Comparison of ENCODE assay signal across 5 cellular contexts in the genomic region with DNA sequence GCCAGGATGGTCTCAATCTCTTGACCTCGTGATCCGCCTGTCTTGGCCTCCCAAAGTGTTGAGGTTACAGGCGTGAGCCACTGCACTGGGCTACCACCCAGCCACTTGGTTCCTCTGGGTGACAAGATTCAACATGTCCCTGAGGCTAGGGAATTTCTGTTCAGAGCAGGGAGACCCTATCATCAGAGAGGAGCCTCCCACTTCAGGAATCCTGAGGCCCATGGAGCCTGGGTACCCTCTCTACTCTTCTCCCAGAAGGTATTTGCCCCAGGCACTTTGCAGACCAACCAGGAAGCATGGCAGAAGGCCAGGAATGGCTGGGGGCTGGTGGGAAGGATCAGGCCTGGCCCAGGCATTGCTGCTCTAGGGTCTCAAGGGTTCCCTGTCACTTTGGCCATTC. TPM values are rescaled to one million over a fixed set of nuclear protein-coding genes. Genes with fewer than 3 reads are reported as not detected.
"Had no signal": no experiment of that assay in that cellular context is flagged by ENCODE, and none has a peak within 500 bp of the region (broad histone marks: within the 10 kb centered on the region; RNA-seq: fewer than 3 reads in every experiment).

No MANE protein-coding gene starts in this region.

RNA-seq across cellular contexts. Expression of gene SPDYE3, which starts 19.2 kb away (rescaled TPM):
- total RNA-seq: HepG2, HT-29, HT1080, IMR-90, K562 had no signal
- polyA plus RNA-seq: HepG2, IMR-90 had no signal
